ENCODE assay signal across 32 cellular contexts in genomic region chr6:41635365-41635764, GRCh38. TPM values are rescaled to one million over a fixed set of nuclear protein-coding genes. Genes with fewer than 3 reads are reported as not detected.
DNase-seq lines count a peak whose midpoint lies in the region; TF ChIP-seq lines count a peak whose summit lies in the region.
"Had no signal": no experiment of that assay in that cellular context is flagged by ENCODE, and none has a peak within 500 bp of the region (broad histone marks: within the 10 kb centered on the region; RNA-seq: fewer than 3 reads in every experiment).

No MANE protein-coding gene starts in this region.

- peaks cover 70% of the 10 kb centered on the region for H3K27me3 Mint-ChIP-seq in endodermal cell (ENCODE audit: insufficient read depth)
- peaks cover 55% of the 10 kb centered on the region for H3K27me3 Mint-ChIP-seq in nephron progenitor cell (ENCODE audit: low read depth, poor library complexity)

- H3K36me3 ChIP-seq in endodermal cell (ENCODE audit: control insufficient read depth, insufficient read depth, low read length) (no peaks in the 10 kb centered on the region), esophagus squamous epithelium (peaks cover 0 to 8% (median 0%) of the 10 kb centered on the region in 3 donors)
- H3K36me3 ChIP-seq: ascending aorta, BE2C, pancreas, SJSA1, thoracic aorta had no signal

- H3K9me3 Mint-ChIP-seq in endodermal cell (no peaks in the 10 kb centered on the region), nephron progenitor cell (no peaks in the 10 kb centered on the region)
- H3K9me3 Mint-ChIP-seq: activated naive CD8-positive, alpha-beta T cell treated with anti-CD3 and anti-CD28 coated beads, Interleukin-2, amount 10 ng/mL, durations not matched to agents 7 days and 5 days; dendritic cell treated with granulocyte-macrophage colony-stimulating factor and Interleukin-4, amounts not matched to agents 40 ng/mL and 50 ng/mL, for 4 days had no signal

- intact Hi-C loops in esophagus squamous epithelium (cut with DNase I), result no loop called here

- peaks cover 18% of the 10 kb centered on the region for H3K4me1 Mint-ChIP-seq in endodermal cell
- peaks cover 54% of the 10 kb centered on the region for H3K4me1 Mint-ChIP-seq in nephron progenitor cell

- no peak for TF ChIP-seq POLR2A in esophagus squamous epithelium (IDR thresholded peaks at IDR 0.05)

- H3K27me3 ChIP-seq in endodermal cell (ENCODE audit: control insufficient read depth, insufficient read depth, low read length, poor library complexity, severe bottlenecking), result peaks cover 52% of the 10 kb centered on the region
- H3K27me3 ChIP-seq in esophagus squamous epithelium, result peaks cover 0 to 34% (median 0%) of the 10 kb centered on the region in 4 donors

- 88 to 100% methylated on average over 1 to 6 of the region's 6 CpGs for WGBS in endodermal cell (ENCODE audit: insufficient coverage in 1 of 2, insufficient read length in 1 of 2), 2 experiments
- WGBS in esophagus squamous epithelium, 2 donors, result 69% methylated on average over 6 of the region's 6 CpGs

- H3K9me3 ChIP-seq in endodermal cell (ENCODE audit: control insufficient read depth, low read length) (no peaks in the 10 kb centered on the region), esophagus squamous epithelium (no peaks in the 10 kb centered on the region)
- H3K9me3 ChIP-seq: ascending aorta, BE2C, pancreas, SJSA1, thoracic aorta had no signal

- DNase-seq in NCI-H69 (lab: John Stamatoyannopoulos, UW) (peak; percentile 65), endodermal cell (peak; percentile 34), nephron progenitor cell (no peak), substantia nigra (lab: John Stamatoyannopoulos, UW) (no peak), nucleus accumbens (lab: John Stamatoyannopoulos, UW) (no peak), esophagus squamous epithelium (lab: John Stamatoyannopoulos, UW) (no peak), OCI-M1 (lab: John Stamatoyannopoulos, UW) (no peak)
- DNase-seq: activated CD4-positive, alpha-beta T cell treated with anti-CD3 and anti-CD28 coated beads, Interleukin-2, amount 50 U/mL, for 4 hours; activated CD4-positive, CD25-positive, alpha-beta regulatory T cell; activated gamma-delta T cell treated with Interleukin-2 at 50 U/mL for 16 hours; activated naive CD8-positive, alpha-beta T cell treated with anti-CD3 and anti-CD28 coated beads, Interleukin-2, amount 10 ng/mL, durations not matched to agents 7 days and 5 days; activated T-cell treated with anti-CD3 and anti-CD28 coated beads, Interleukin-2, amount 50 U/mL, for 48 hours; central memory CD4-positive, alpha-beta T cell; EL; foreskin fibroblast; HCEC 1CT; left ventricle myocardium superior; NCI-H1048; NCI-H1694; NCI-H446; NCI-H82; stimulated activated CD4-positive, alpha-beta T cell treated with anti-CD3 and anti-CD28 coated beads, Interleukin-2, amount 100 ng/mL, for 24 hours; stimulated activated naive CD8-positive, alpha-beta T cell treated with anti-CD3 and anti-CD28 coated beads, Interleukin-15, Interleukin-2, amounts not matched to agents 100 U/mL and 50 U/mL, for 24 hours; T-helper 1 cell had no signal

- no peak overlapping the region for H3K4me3 ChIP-seq in endodermal cell (ENCODE audit: low read length)
- no peak overlapping the region for H3K4me3 ChIP-seq in esophagus squamous epithelium
- H3K4me3 ChIP-seq: ascending aorta, pancreas, SJSA1, thoracic aorta had no signal

- H3K27ac ChIP-seq in endodermal cell (ENCODE audit: low read depth, low read length) (no peak overlapping the region), substantia nigra (ENCODE audit: low read depth, low read length, poor library complexity, severe bottlenecking) (peak overlapping the region; percentile 60), esophagus squamous epithelium (no peak overlapping the region)
- H3K27ac ChIP-seq: ascending aorta, pancreas, SJSA1, thoracic aorta had no signal

- H3K4me1 ChIP-seq in endodermal cell (ENCODE audit: control insufficient read depth, insufficient read depth, low read length) (peaks cover 2% of the 10 kb centered on the region), esophagus squamous epithelium (peaks cover 16 to 56% (median 18%) of the 10 kb centered on the region in 3 donors)

- H3K27ac Mint-ChIP-seq in endodermal cell, result no peak overlapping the region
- no peak overlapping the region for H3K27ac Mint-ChIP-seq in nephron progenitor cell
- H3K27ac Mint-ChIP-seq: activated naive CD8-positive, alpha-beta T cell treated with anti-CD3 and anti-CD28 coated beads, Interleukin-2, amount 10 ng/mL, durations not matched to agents 7 days and 5 days; dendritic cell treated with granulocyte-macrophage colony-stimulating factor and Interleukin-4, amounts not matched to agents 40 ng/mL and 50 ng/mL, for 4 days had no signal

- H3K9ac ChIP-seq in endodermal cell (ENCODE audit: extremely low read depth, low read length, poor library complexity, severe bottlenecking), result no peak overlapping the region

- TF ChIP-seq CTCF in endodermal cell (conservative IDR thresholded peaks at IDR 0.05) (no peak), nephron progenitor cell (IDR thresholded peaks at IDR 0.05) (no peak), esophagus squamous epithelium (IDR thresholded peaks at IDR 0.05) (no peak)

- H3K4me3 Mint-ChIP-seq in endodermal cell (no peak overlapping the region), nephron progenitor cell (peak overlapping the region; percentile 45)
- H3K4me3 Mint-ChIP-seq: activated naive CD8-positive, alpha-beta T cell treated with anti-CD3 and anti-CD28 coated beads, Interleukin-2, amount 10 ng/mL, durations not matched to agents 7 days and 5 days; dendritic cell treated with granulocyte-macrophage colony-stimulating factor and Interleukin-4, amounts not matched to agents 40 ng/mL and 50 ng/mL, for 4 days; naive thymus-derived CD8-positive, alpha-beta T cell had no signal

- no peaks in the 10 kb centered on the region for H3K36me3 Mint-ChIP-seq in endodermal cell (ENCODE audit: low read depth)
- no peaks in the 10 kb centered on the region for H3K36me3 Mint-ChIP-seq in nephron progenitor cell (ENCODE audit: low read depth)
- H3K36me3 Mint-ChIP-seq: activated naive CD8-positive, alpha-beta T cell treated with anti-CD3 and anti-CD28 coated beads, Interleukin-2, amount 10 ng/mL, durations not matched to agents 7 days and 5 days had no signal

RNA-seq across cellular contexts. Expression of gene MDFI, which starts 2.9 kb away (rescaled TPM):
- total RNA-seq in endodermal cell (10 to 100 TPM; 52.7 to 80.0 TPM), esophagus squamous epithelium (100 to 1,000 TPM in 1 of 4 donors, 10 to 100 TPM in 3; 50.5 to 105 (median 81.8) TPM)
- polyA plus RNA-seq in endodermal cell (2013, experiment 1 of 2), result 76.9 TPM
- polyA plus RNA-seq in endodermal cell (2013, experiment 2 of 2), result 84.7 TPM
- total RNA-seq: activated naive CD8-positive, alpha-beta T cell treated with anti-CD3 and anti-CD28 coated beads, Interleukin-2, amount 10 ng/mL, durations not matched to agents 7 days and 5 days; mononuclear cell; naive thymus-derived CD8-positive, alpha-beta T cell; SJSA1 had no signal
- polyA plus RNA-seq: naive thymus-derived CD8-positive, alpha-beta T cell had no signal

Comparison
In these comparisons a context has a peak if more than half of its experiments do, and no peak if none do; other contexts are left out.
1. DNase-seq: peak in NCI-H69 (single experiment) and endodermal cell (single experiment); none in nephron progenitor cell (single experiment), substantia nigra (0 of 49), nucleus accumbens (0 of 56), esophagus squamous epithelium (single experiment) and OCI-M1 (single experiment).